9 cellular contexts compared by ENCODE assay signal in the genomic region with DNA sequence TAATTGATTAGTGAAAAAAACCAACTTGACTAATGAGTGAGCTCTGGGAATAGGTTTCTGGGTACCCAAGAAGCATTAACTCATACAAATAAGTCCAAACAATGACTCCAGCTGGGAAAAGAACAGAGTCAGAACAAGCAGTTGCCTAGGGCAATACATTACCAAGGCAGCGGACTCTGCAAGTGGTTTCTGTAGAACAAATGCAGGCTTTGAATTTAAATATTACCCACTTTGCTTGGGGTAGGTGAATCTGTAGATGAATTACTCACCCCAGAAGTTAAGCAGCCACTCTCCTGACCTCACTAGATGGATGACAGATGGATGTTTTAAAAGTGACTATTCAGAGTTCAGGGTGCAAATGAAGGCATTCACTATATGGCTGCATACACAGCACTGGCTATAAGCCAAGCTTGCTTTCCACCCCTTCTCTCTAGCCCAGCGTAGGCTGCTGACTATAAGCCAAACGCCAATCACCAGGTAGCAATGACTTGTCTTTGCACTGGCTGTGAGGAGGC.
DNase-seq lines count a peak whose midpoint lies in the region; ATAC-seq, FAIRE-seq and TF ChIP-seq lines count a peak whose summit lies in the region.
"Had no signal": no experiment of that assay in that cellular context is flagged by ENCODE, and none has a peak within 500 bp of the region (broad histone marks: within the 10 kb centered on the region; RNA-seq: fewer than 3 reads in every experiment).

No MANE protein-coding gene starts in this region.

- no peaks in the 10 kb centered on the region for H3K79me2 ChIP-seq in smooth muscle cell (ENCODE audit: low read depth)

- DNase-seq in activated naive CD4-positive, alpha-beta T cell treated with anti-CD3 and anti-CD28 coated beads for 36 hours = peak; percentile 61
- DNase-seq in activated naive CD4-positive, alpha-beta T cell (lab: John Stamatoyannopoulos, UW) = no peak
- DNase-seq in NCI-H82 (lab: John Stamatoyannopoulos, UW) = peak; percentile 78
- DNase-seq in cardiac fibroblast (ENCODE audit: low read depth in 2 of 2) = peak; percentile 30 to 68
- DNase-seq in smooth muscle cell (lab: John Stamatoyannopoulos, UW; ENCODE audit: unreplicated experiment) = no peak
- no peak for DNase-seq in GM13976 (ENCODE audit: low spot score)
- DNase-seq in urothelium cell line (ENCODE audit: low spot score) = no peak
- DNase-seq in left lobe of liver (ENCODE audit: low spot score) = no peak
- DNase-seq: NCI-H187 treated with DMSO at 0.1 percent for 48 hours had no signal

- intact Hi-C loops in activated naive CD4-positive, alpha-beta T cell treated with anti-CD3 and anti-CD28 coated beads for 36 hours (cut with micrococcal nuclease) = loop anchor here (1.0 to 5.0 kb wide), 8 partner anchors 8 to 414 kb away; a partner anchor contains a TSS

- H3K27me3 Mint-ChIP-seq in activated naive CD4-positive, alpha-beta T cell treated with anti-CD3 and anti-CD28 coated beads for 36 hours (ENCODE audit: low read depth) = no peaks in the 10 kb centered on the region

- in situ Hi-C loops in GM13976 (cut with MboI; ENCODE audit: low sequenced_read_pairs, unreplicated experiment) = no loop called here

- H3K4me1 Mint-ChIP-seq in activated naive CD4-positive, alpha-beta T cell treated with anti-CD3 and anti-CD28 coated beads for 36 hours (ENCODE audit: low read depth) = peaks cover 72% of the 10 kb centered on the region

- H3K4me3 ChIP-seq in cardiac fibroblast (replicated peaks in 1 of 2; ENCODE audit: low read depth in 2 of 2, low read length in 2 of 2) (no peak overlapping the region), smooth muscle cell (no peak overlapping the region)

- H3F3A ChIP-seq in smooth muscle cell (ENCODE audit: low read depth) = peaks cover 3% of the 10 kb centered on the region

- TF ChIP-seq CTCF in cardiac fibroblast (IDR thresholded peaks at IDR 0.05; ENCODE audit: low read depth, low read length) (no peak), smooth muscle cell (IDR thresholded peaks at IDR 0.05; ENCODE audit: borderline replicate concordance, insufficient read depth, poor library complexity, severe bottlenecking) (no peak), GM13976 (IDR thresholded peaks at IDR 0.05; ENCODE audit: borderline replicate concordance, control extremely low read depth, extremely low read depth, insufficient read depth, missing control alignments) (no peak)

- H3K4me1 ChIP-seq in smooth muscle cell (ENCODE audit: low read depth) = peaks cover 9% of the 10 kb centered on the region

- H3K9me3 Mint-ChIP-seq in activated naive CD4-positive, alpha-beta T cell treated with anti-CD3 and anti-CD28 coated beads for 36 hours = no peaks in the 10 kb centered on the region

- H3K27ac Mint-ChIP-seq in activated naive CD4-positive, alpha-beta T cell treated with anti-CD3 and anti-CD28 coated beads for 36 hours = no peak overlapping the region

- H3K36me3 Mint-ChIP-seq in activated naive CD4-positive, alpha-beta T cell treated with anti-CD3 and anti-CD28 coated beads for 36 hours (ENCODE audit: low read depth) = no peaks in the 10 kb centered on the region

- peak overlapping the region; percentile 82 for H3K27ac ChIP-seq in smooth muscle cell (ENCODE audit: low read depth)

- no peak for ATAC-seq in left lobe of liver

- H3K36me3 ChIP-seq in smooth muscle cell (ENCODE audit: low read depth) = no peaks in the 10 kb centered on the region

- no peak overlapping the region for H2AFZ ChIP-seq in smooth muscle cell (ENCODE audit: low read depth)

- no peak overlapping the region for H3K9ac ChIP-seq in smooth muscle cell (ENCODE audit: low read depth)

- H3K27me3 ChIP-seq in smooth muscle cell (ENCODE audit: low read depth) = no peaks in the 10 kb centered on the region

- no peak overlapping the region for H3K4me2 ChIP-seq in smooth muscle cell

- no peaks in the 10 kb centered on the region for H4K20me1 ChIP-seq in smooth muscle cell (ENCODE audit: low read depth)

- CTCF ChIA-PET in activated naive CD4-positive, alpha-beta T cell treated with anti-CD3 and anti-CD28 coated beads for 36 hours (lab: Charles Lee) = interaction anchor here (0.5 to 2.3 kb wide), 8 partner anchors 14 to 194 kb away, joined by 3 to 11 read pairs (median 4); no protein-coding TSS in a partner anchor

- 39% methylated on average over 3 of the region's 3 CpGs for WGBS in smooth muscle cell (ENCODE audit: low lambda C conversion rate)

- no peak overlapping the region for H3K4me3 Mint-ChIP-seq in activated naive CD4-positive, alpha-beta T cell treated with anti-CD3 and anti-CD28 coated beads for 36 hours

- FAIRE-seq in urothelium cell line (lab: Jason Lieb, UNC) = no peak

- H3K9me3 ChIP-seq in smooth muscle cell (replicated peaks; ENCODE audit: low read depth) = no peaks in the 10 kb centered on the region

Comparison
In these comparisons a context has a peak if more than half of its experiments do, and no peak if none do; other contexts are left out.
1. DNase-seq: peak in activated naive CD4-positive, alpha-beta T cell treated with anti-CD3 and anti-CD28 coated beads for 36 hours (single experiment), NCI-H82 (single experiment) and cardiac fibroblast (2 of 2); none in activated naive CD4-positive, alpha-beta T cell (0 of 4), smooth muscle cell (single experiment), GM13976 (single experiment), urothelium cell line (single experiment) and left lobe of liver (single experiment).